In the genomic region with DNA sequence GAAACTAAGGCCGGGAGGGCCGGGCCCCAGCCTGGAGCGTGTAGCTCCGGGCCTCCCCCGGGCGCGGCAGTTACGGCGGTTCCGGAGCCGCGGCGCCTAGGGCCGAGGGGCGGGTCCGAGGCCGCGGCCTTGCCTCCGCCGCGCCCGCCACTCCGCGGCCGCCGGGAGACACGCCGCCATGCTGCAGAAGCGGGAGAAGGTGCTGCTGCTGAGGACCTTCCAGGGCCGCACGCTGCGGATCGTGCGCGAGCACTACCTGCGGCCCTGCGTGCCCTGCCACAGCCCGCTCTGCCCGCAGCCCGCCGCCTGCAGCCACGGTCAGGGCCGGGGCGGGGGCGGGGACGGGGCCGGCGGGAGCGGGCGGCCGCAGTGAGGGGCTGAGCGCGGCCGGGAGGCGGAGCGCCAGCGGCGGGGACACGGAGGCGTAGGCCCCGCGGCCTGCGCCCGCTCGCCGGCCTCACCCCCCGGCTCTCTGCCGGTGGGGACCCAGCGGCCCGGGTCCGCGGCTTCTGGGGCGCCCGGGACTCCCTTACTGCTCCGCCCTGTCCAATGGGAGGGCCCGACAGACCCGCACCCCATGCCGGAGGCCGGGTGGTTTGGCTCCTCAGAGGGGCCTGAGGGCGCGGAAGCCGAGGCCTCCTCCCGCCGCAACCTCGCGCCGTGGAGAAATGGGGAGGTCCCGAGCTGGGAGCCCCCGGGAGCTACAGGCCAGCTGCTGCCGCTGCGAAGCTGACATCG, we compare ENCODE assay signal across 8 cellular contexts. TPM values are rescaled to one million over a fixed set of nuclear protein-coding genes. Genes with fewer than 3 reads are reported as not detected.
A peak's percentile ranks its signal among the peaks of the same experiment; 100 is the strongest.
DNase-seq lines count a peak whose midpoint lies in the region; ATAC-seq, FAIRE-seq and TF ChIP-seq lines count a peak whose summit lies in the region.

A gene (plus strand): TSS at position 150 of the 738 bp plus-strand sequence. CDS start 29 bp downstream, at position 179.

- intact Hi-C loops in A673 (cut with micrococcal nuclease; ENCODE audit: unreplicated experiment) (no loop called here), endothelial cell of umbilical vein (cut with micrococcal nuclease) (loop anchor here (2.0 kb wide), 2 partner anchors 93 to 203 kb away; a partner anchor contains a TSS), mucosa of descending colon (cut with DNase I, micrococcal nuclease) (no loop called here)

- H3K9me1 ChIP-seq in endothelial cell of umbilical vein (replicated peaks; ENCODE audit: control insufficient read depth, extremely low read depth, insufficient read depth, low read length): no peaks in the 10 kb centered on the region

- dilution Hi-C loops in endothelial cell of umbilical vein (cut with MboI; ENCODE audit: extremely low pct_ligation_motif_present, low sequenced_read_pairs): no loop called here

- H3K4me3 ChIP-seq in A673 (ENCODE audit: low read depth, low read length, poor library complexity, severe bottlenecking): peak within 1 kb of the TSS; percentile 50
- peak within 1 kb of the TSS; percentile 69 to 78 (median 76) for H3K4me3 ChIP-seq in endothelial cell of umbilical vein (replicated peaks in 1 of 3; ENCODE audit: insufficient read depth in 1 of 3, low read depth in 1 of 3, low read length in 3 of 3)
- peak within 1 kb of the TSS; percentile 61 for H3K4me3 ChIP-seq in mucosa of descending colon

- peak within 1 kb of the TSS; percentile 88 for H3K9ac ChIP-seq in endothelial cell of umbilical vein (replicated peaks; ENCODE audit: extremely low read depth, insufficient read depth, low read length)

- DNase-seq in A673 (ENCODE audit: low spot score) (peak; percentile 49), NOMO-1 treated with DMSO at 0.1 percent for 48 hours (lab: John Stamatoyannopoulos, UW; ENCODE audit: unreplicated experiment) (peak; percentile 56), endothelial cell of umbilical vein (ENCODE audit: low read depth, low spot score) (peak; percentile 53), mucosa of descending colon (peak; percentile 75 to 82 (median 78))
- peak; percentile 74 for DNase-seq in activated CD8-positive, alpha-beta memory T cell treated with anti-CD3 and anti-CD28 coated beads, Interleukin-2, amount 10 ng/mL, durations not matched to agents 7 days and 5 days
- peak; percentile 5 to 32 for DNase-seq in stimulated activated CD8-positive, alpha-beta memory T cell treated with anti-CD3 and anti-CD28 coated beads, Interleukin-4, amount 100 ng/mL, for 4 hours (ENCODE audit: low read depth in 2 of 2, low spot score in 1 of 2)

- H3K27me3 Mint-ChIP-seq in activated CD8-positive, alpha-beta memory T cell treated with anti-CD3 and anti-CD28 coated beads, Interleukin-2, amount 10 ng/mL, durations not matched to agents 7 days and 5 days: no peaks in the 10 kb centered on the region

- peak; percentile 81 for FAIRE-seq in endothelial cell of umbilical vein (lab: Jason Lieb, UNC)

- H3K27me3 ChIP-seq in A673 (replicated peaks; ENCODE audit: insufficient read depth, low read depth, low read length, poor library complexity): no peaks in the 10 kb centered on the region
- no peaks in the 10 kb centered on the region for H3K27me3 ChIP-seq in endothelial cell of umbilical vein (ENCODE audit: control insufficient read depth in 2 of 2, insufficient read depth in 2 of 2, low read length in 2 of 2)

- H3K27ac Mint-ChIP-seq in activated CD8-positive, alpha-beta memory T cell treated with anti-CD3 and anti-CD28 coated beads, Interleukin-2, amount 10 ng/mL, durations not matched to agents 7 days and 5 days: peak within 1 kb of the TSS; percentile 89

- H4K20me1 ChIP-seq in endothelial cell of umbilical vein (replicated peaks; ENCODE audit: control insufficient read depth, extremely low read depth, insufficient read depth, low read length): no peaks in the 10 kb centered on the region

- peak within 1 kb of the TSS; percentile 78 for H3K4me3 Mint-ChIP-seq in activated CD8-positive, alpha-beta memory T cell treated with anti-CD3 and anti-CD28 coated beads, Interleukin-2, amount 10 ng/mL, durations not matched to agents 7 days and 5 days

- H3K4me1 ChIP-seq in A673 (ENCODE audit: insufficient read depth, low read length, poor library complexity, severe bottlenecking) (peaks cover 58% of the 10 kb centered on the region), endothelial cell of umbilical vein (ENCODE audit: control insufficient read depth, extremely low read depth, insufficient read depth, low read length) (peaks cover 30% of the 10 kb centered on the region), mucosa of descending colon (ENCODE audit: low read depth) (peaks cover 25% of the 10 kb centered on the region)

- H3K4me2 ChIP-seq in endothelial cell of umbilical vein (ENCODE audit: insufficient read depth, low read length): peak within 1 kb of the TSS; percentile 88

- H3K9me3 ChIP-seq in A673 (ENCODE audit: low read depth, low read length, poor library complexity, severe bottlenecking) (no peaks in the 10 kb centered on the region), endothelial cell of umbilical vein (replicated peaks; ENCODE audit: control insufficient read depth, insufficient read depth, low read length) (no peaks in the 10 kb centered on the region), mucosa of descending colon (no peaks in the 10 kb centered on the region)

- H3K36me3 ChIP-seq in A673 (ENCODE audit: insufficient read depth, low read length, poor library complexity, severe bottlenecking): no peaks in the 10 kb centered on the region
- H3K36me3 ChIP-seq in endothelial cell of umbilical vein (ENCODE audit: control insufficient read depth in 2 of 2, extremely low read depth in 1 of 2, insufficient read depth in 2 of 2, low read length in 2 of 2): no peaks in the 10 kb centered on the region
- H3K36me3 ChIP-seq in mucosa of descending colon (ENCODE audit: low read depth): no peaks in the 10 kb centered on the region

- peaks cover 39% of the 10 kb centered on the region for H3K4me1 Mint-ChIP-seq in activated CD8-positive, alpha-beta memory T cell treated with anti-CD3 and anti-CD28 coated beads, Interleukin-2, amount 10 ng/mL, durations not matched to agents 7 days and 5 days

- CTCF ChIA-PET in A673 (lab: Charles Lee) (no interaction called here), endothelial cell of umbilical vein (lab: Charles Lee) (interaction anchor here (4.3 kb wide), 1 partner anchor 205 kb away, joined by 36 read pairs; a partner anchor contains a TSS)
- CTCF ChIA-PET in activated CD8-positive, alpha-beta memory T cell treated with anti-CD3 and anti-CD28 coated beads, Interleukin-2, amount 10 ng/mL, durations not matched to agents 7 days and 5 days (lab: Charles Lee): interaction anchor here (0.8 to 2.4 kb wide), 7 partner anchors 10 to 212 kb away, joined by 3 to 23 read pairs (median 5); a partner anchor contains a TSS

- POLR2A ChIA-PET in A673 (lab: Charles Lee; ENCODE audit: low non-redundant PET): interaction anchor here (0.5 kb wide), 1 partner anchor 44 kb away, joined by 4 read pairs; no protein-coding TSS in a partner anchor
- POLR2A ChIA-PET in endothelial cell of umbilical vein (lab: Charles Lee): interaction anchor here (0.9 kb wide), 1 partner anchor 505 kb away, joined by 6 read pairs; no protein-coding TSS in a partner anchor

- peaks cover 12% of the 10 kb centered on the region for H3K36me3 Mint-ChIP-seq in activated CD8-positive, alpha-beta memory T cell treated with anti-CD3 and anti-CD28 coated beads, Interleukin-2, amount 10 ng/mL, durations not matched to agents 7 days and 5 days

- TF ChIP-seq CTCF in A673 (conservative IDR thresholded peaks at IDR 0.05; ENCODE audit: low read depth, low read length) (no peak), endothelial cell of umbilical vein (IDR thresholded peaks at IDR 0.05; ENCODE audit: extremely low read depth in 1 of 2, insufficient read depth in 1 of 2, low read depth in 1 of 2, low read length in 2 of 2) (no peak), mucosa of descending colon (IDR thresholded peaks at IDR 0.05) (no peak)

- TF ChIP-seq POLR2A in GM18526 (IDR thresholded peaks at IDR 0.05; ENCODE audit: extremely low read depth, insufficient read length): peak; percentile 55
- peak; percentile 59 for TF ChIP-seq POLR2A in endothelial cell of umbilical vein (IDR thresholded peaks at IDR 0.05; ENCODE audit: low read depth, low read length)

- no peaks in the 10 kb centered on the region for H3K9me3 Mint-ChIP-seq in activated CD8-positive, alpha-beta memory T cell treated with anti-CD3 and anti-CD28 coated beads, Interleukin-2, amount 10 ng/mL, durations not matched to agents 7 days and 5 days (ENCODE audit: low read depth)

- H3K79me2 ChIP-seq in endothelial cell of umbilical vein (ENCODE audit: control insufficient read depth, insufficient read depth, low read length): peaks cover 10% of the 10 kb centered on the region

- ATAC-seq in HG03066 (IDR thresholded peaks at IDR 0.05; ENCODE audit: low read depth, unreplicated experiment): peak; percentile 54
- ATAC-seq in activated CD8-positive, alpha-beta memory T cell treated with anti-CD3 and anti-CD28 coated beads, Interleukin-2, amount 10 ng/mL, durations not matched to agents 7 days and 5 days: peak; percentile 75
- ATAC-seq in mucosa of descending colon: peak; percentile 91

- BruUV-seq in A673 (replicated peaks; lab: Mats Ljungman, UMichigan): no TSS peak
- BruUV-seq in endothelial cell of umbilical vein (replicated peaks; lab: Mats Ljungman, UMichigan): no TSS peak

- H3K27ac ChIP-seq in A673 (ENCODE audit: low read depth, low read length, poor library complexity, severe bottlenecking): peak within 1 kb of the TSS; percentile 76
- H3K27ac ChIP-seq in endothelial cell of umbilical vein (ENCODE audit: insufficient read depth, low read depth, low read length): peak within 1 kb of the TSS; percentile 71

- H2AFZ ChIP-seq in endothelial cell of umbilical vein (ENCODE audit: low read depth, low read length): peak within 1 kb of the TSS; percentile 98

TF ChIP-seq in endothelial cell of umbilical vein, 7 proteins besides CTCF, POLR2A, EP300 and RAD21:
- TF ChIP-seq POLR2AphosphoS5 (IDR thresholded peaks at IDR 0.05; ENCODE audit: insufficient read depth, low read depth, low read length) (peak; percentile 83), JUN (IDR thresholded peaks at IDR 0.05; ENCODE audit: borderline replicate concordance, insufficient read depth, insufficient read length, low read depth) (no peak), GATA2 (IDR thresholded peaks at IDR 0.05; ENCODE audit: insufficient read depth, insufficient read length, low read depth, low read length) (no peak)

RNA-seq across cellular contexts. Expression of the gene that starts here (rescaled TPM):
- total RNA-seq in A673 (2021): 10.7 and 13.6 TPM in 2 replicates
- 10 to 100 TPM; 20.7 to 22.9 TPM for total RNA-seq in activated CD8-positive, alpha-beta memory T cell treated with anti-CD3 and anti-CD28 coated beads, Interleukin-2, amount 10 ng/mL, durations not matched to agents 7 days and 5 days
- 21.6 and 27.9 TPM in 2 replicates for total RNA-seq in endothelial cell of umbilical vein
- polyA plus RNA-seq in endothelial cell of umbilical vein: 5.1 and 7.8 TPM in 2 replicates
- polyA plus RNA-seq in endothelial cell of umbilical vein (2011; cell fraction: cytosol; rRNA removed): 10.3 and 11.4 TPM in 2 replicates
- 15.8 and 21.8 TPM in 2 replicates for polyA plus RNA-seq in endothelial cell of umbilical vein (2011; cell fraction: nucleus; rRNA removed)
- polyA plus RNA-seq in endothelial cell of umbilical vein (2012): 12.0 and 21.6 TPM in 2 replicates
- polyA minus RNA-seq in endothelial cell of umbilical vein: 32.8 and 34.5 TPM in 2 replicates
- polyA minus RNA-seq in endothelial cell of umbilical vein (2011; cell fraction: cytosol; rRNA and poly(A)+ RNA removed): 29.3 TPM
- polyA minus RNA-seq in endothelial cell of umbilical vein (2011; cell fraction: nucleus; rRNA and poly(A)+ RNA removed): 11.5 and 16.8 TPM in 2 replicates
- total RNA-seq in mucosa of descending colon: 10 to 100 TPM; 15.5 to 31.9 (median 23.9) TPM

Comparison
In these comparisons a context has a peak if more than half of its experiments do, and no peak if none do; other contexts are left out.
1. Peak in every context shown above with its lines: DNase-seq, ATAC-seq, H3K4me3 ChIP-seq and H3K27ac ChIP-seq.
2. DNase-seq: peak in every context shown above with its lines; median percentile 78 in mucosa of descending colon; 74 in activated CD8-positive, alpha-beta memory T cell treated with anti-CD3 and anti-CD28 coated beads, Interleukin-2, amount 10 ng/mL, durations not matched to agents 7 days and 5 days; 56 in NOMO-1 treated with DMSO at 0.1 percent for 48 hours; 53 in endothelial cell of umbilical vein; 49 in A673; 18 in stimulated activated CD8-positive, alpha-beta memory T cell treated with anti-CD3 and anti-CD28 coated beads, Interleukin-4, amount 100 ng/mL, for 4 hours.